Comparison of ENCODE assay signal across 10 cellular contexts in genomic region chr2:20067992-20068727, GRCh38. TPM values are rescaled to one million over a fixed set of nuclear protein-coding genes. Genes with fewer than 3 reads are reported as not detected.
DNase-seq lines count a peak whose midpoint lies in the region; FAIRE-seq and TF ChIP-seq lines count a peak whose summit lies in the region.
"Had no signal": no experiment of that assay in that cellular context is flagged by ENCODE, and none has a peak within 500 bp of the region (broad histone marks: within the 10 kb centered on the region; RNA-seq: fewer than 3 reads in every experiment).

No MANE protein-coding gene starts in this region.

- H3K36me3 ChIP-seq in keratinocyte (ENCODE audit: control insufficient read depth in 2 of 2, extremely low read depth in 1 of 2, insufficient read depth in 2 of 2, low read length in 2 of 2) (no peaks in the 10 kb centered on the region), vagina (no peaks in the 10 kb centered on the region)
- H3K36me3 ChIP-seq: neutrophil had no signal

- intact Hi-C loops in vagina (cut with DNase I) = no loop called here

- H3K9ac ChIP-seq in keratinocyte (ENCODE audit: control insufficient read depth, extremely low read depth, insufficient read depth, low read length) = peak overlapping the region; percentile 19

- H3K4me2 ChIP-seq in keratinocyte (ENCODE audit: control insufficient read depth, extremely low read depth, insufficient read depth, low read depth, low read length) = peak overlapping the region; percentile 71

- no peaks in the 10 kb centered on the region for H3K9me1 ChIP-seq in keratinocyte (ENCODE audit: control insufficient read depth, extremely low read depth, insufficient read depth, low read length)

- H3K27ac ChIP-seq in keratinocyte (ENCODE audit: control insufficient read depth, insufficient read depth, low read length) = peak overlapping the region; percentile 89
- H3K27ac ChIP-seq in vagina = peak overlapping the region; percentile 65
- H3K27ac ChIP-seq: neutrophil had no signal

- DNase-seq in HS-5 (ENCODE audit: low read depth) (peak; percentile 93), keratinocyte (ENCODE audit: low read depth, low spot score) (peak; percentile 81), vagina (ENCODE audit: extremely low spot score in 2 of 2) (peak; percentile 4 to 80), DMS114 treated with DMSO at 0.1 percent for 48 hours (lab: John Stamatoyannopoulos, UW; ENCODE audit: unreplicated experiment) (no peak), germinal center (ENCODE audit: low spot score) (no peak)
- DNase-seq in stimulated activated CD4-positive, alpha-beta T cell treated with anti-CD3 and anti-CD28 coated beads, Interleukin-4, amount 100 ng/mL, for 1 hour = no peak
- DNase-seq: activated T-cell treated with anti-CD3 and anti-CD28 coated beads, Interleukin-2, amount 50 U/mL, for 24 hours; NCI-H146 had no signal

- no peak for TF ChIP-seq POLR2A in vagina (IDR thresholded peaks at IDR 0.05)

- FAIRE-seq in keratinocyte (lab: Jason Lieb, UNC) = peak; percentile 55

- H3K4me3 ChIP-seq in keratinocyte (ENCODE audit: control insufficient read depth in 2 of 3, extremely low read depth in 1 of 3, insufficient read depth in 2 of 3, low read depth in 1 of 3, low read length in 3 of 3) = peak overlapping the region in 1 of 3 experiments; percentile 25
- H3K4me3 ChIP-seq in vagina = no peak overlapping the region

- H3K79me2 ChIP-seq in keratinocyte (ENCODE audit: control insufficient read depth, insufficient read depth, low read length) = no peaks in the 10 kb centered on the region

- dilution Hi-C loops in keratinocyte (cut with MboI; ENCODE audit: extremely low pct_ligation_motif_present, low sequenced_read_pairs) = no loop called here

- TF ChIP-seq CTCF in brain (conservative IDR thresholded peaks at IDR 0.05) (no peak), keratinocyte (optimal IDR thresholded peaks at IDR 0.05 in 1 of 3, IDR thresholded peaks at IDR 0.05 in 1 of 3, conservative IDR thresholded peaks at IDR 0.05 in 1 of 3; ENCODE audit: extremely low read depth in 1 of 3, insufficient read depth in 2 of 3, low read length in 3 of 3) (no peak), vagina (IDR thresholded peaks at IDR 0.05) (no peak)

- H2AFZ ChIP-seq in keratinocyte (ENCODE audit: control insufficient read depth, low read length) = no peak overlapping the region

- peak overlapping the region in 1 of 5 experiments; percentile 20 for H3K4me3 Mint-ChIP-seq in brain
- H3K4me3 Mint-ChIP-seq: activated T-cell treated with anti-CD3 and anti-CD28 coated beads, Interleukin-2, amount 50 U/mL, for 24 hours had no signal

- no peaks in the 10 kb centered on the region for H4K20me1 ChIP-seq in keratinocyte (ENCODE audit: control insufficient read depth, extremely low read depth, insufficient read depth, low read length)

- no peaks in the 10 kb centered on the region for H3K27me3 Mint-ChIP-seq in brain
- H3K27me3 Mint-ChIP-seq: activated T-cell treated with anti-CD3 and anti-CD28 coated beads, Interleukin-2, amount 50 U/mL, for 24 hours had no signal

- H3K36me3 Mint-ChIP-seq in brain = no peaks in the 10 kb centered on the region

- H3K9me3 ChIP-seq in keratinocyte (ENCODE audit: control insufficient read depth, low read depth, low read length) = no peaks in the 10 kb centered on the region
- H3K9me3 ChIP-seq in vagina = no peaks in the 10 kb centered on the region
- H3K9me3 ChIP-seq: neutrophil had no signal

- H3K27me3 ChIP-seq in keratinocyte (ENCODE audit: control insufficient read depth, extremely low read depth, insufficient read depth, low read length) (no peaks in the 10 kb centered on the region), vagina (no peaks in the 10 kb centered on the region)
- H3K27me3 ChIP-seq: neutrophil had no signal

- peaks cover 54% of the 10 kb centered on the region for H3K4me1 Mint-ChIP-seq in brain

- H3K4me1 ChIP-seq in keratinocyte (ENCODE audit: control insufficient read depth, extremely low read depth, insufficient read depth, low read length) (peaks cover 60% of the 10 kb centered on the region), vagina (peaks cover 71% of the 10 kb centered on the region)

- H3K9me3 Mint-ChIP-seq in brain = peaks cover 0 to 14% (median 7%) of the 10 kb centered on the region in 5 experiments

- H3K27ac Mint-ChIP-seq in brain = peak overlapping the region in 3 of 5 experiments; percentile 25 to 85 (median 76)
- H3K27ac Mint-ChIP-seq: activated T-cell treated with anti-CD3 and anti-CD28 coated beads, Interleukin-2, amount 50 U/mL, for 24 hours had no signal

RNA-seq across cellular contexts. Expression of gene LAPTM4A, which starts 16.7 kb away (rescaled TPM):
- polyA plus RNA-seq in brain (ENCODE audit: insufficient read depth, low read depth, low replicate concordance) (256 TPM), keratinocyte (254 to 509 TPM (median 460 TPM) in 3 replicates)
- 67.7 TPM for polyA plus RNA-seq in keratinocyte (2011; ENCODE audit: low read depth)
- 226 and 462 TPM in 2 replicates for polyA plus RNA-seq in keratinocyte (2011; cell fraction: cytosol; rRNA removed)
- polyA plus RNA-seq in keratinocyte (2011; cell fraction: nucleus; rRNA removed) = 737 and 886 TPM in 2 replicates
- 148 and 245 TPM in 2 replicates for polyA plus RNA-seq in keratinocyte (2012; ENCODE audit: low replicate concordance)
- 40.9 to 255 TPM (median 189 TPM) in 3 replicates for polyA minus RNA-seq in keratinocyte
- polyA minus RNA-seq in keratinocyte (2011; cell fraction: cytosol; rRNA and poly(A)+ RNA removed) = 91.5 TPM
- polyA minus RNA-seq in keratinocyte (2011; cell fraction: nucleus; rRNA and poly(A)+ RNA removed) = 165 and 291 TPM in 2 replicates
- total RNA-seq in vagina = 172 TPM

RNA-seq across cellular contexts. Expression of gene MATN3, which starts 55.7 kb away (rescaled TPM):
- polyA plus RNA-seq in brain (ENCODE audit: insufficient read depth, low read depth, low replicate concordance) (2.0 TPM), keratinocyte (0.81 to 2.4 TPM (median 1.4 TPM) in 3 replicates)
- polyA plus RNA-seq in keratinocyte (2011; ENCODE audit: low read depth) = not detected
- polyA plus RNA-seq in keratinocyte (2011; cell fraction: cytosol; rRNA removed) = 0.51 and 0.56 TPM in 2 replicates
- polyA plus RNA-seq in keratinocyte (2011; cell fraction: nucleus; rRNA removed) = 1.7 and 2.5 TPM in 2 replicates
- polyA plus RNA-seq in keratinocyte (2012; ENCODE audit: low replicate concordance) = 0.14 and 1.6 TPM in 2 replicates
- 0.26 to 0.93 TPM (median 0.56 TPM) in 3 replicates for polyA minus RNA-seq in keratinocyte
- polyA minus RNA-seq in keratinocyte (2011; cell fraction: cytosol; rRNA and poly(A)+ RNA removed) = not detected
- polyA minus RNA-seq in keratinocyte (2011; cell fraction: nucleus; rRNA and poly(A)+ RNA removed) = 0.42 and 0.78 TPM in 2 replicates
- total RNA-seq in vagina = 3.9 TPM

Comparison
In these comparisons a context has a peak if more than half of its experiments do, and no peak if none do; other contexts are left out.
1. DNase-seq: peak in HS-5 (single experiment), keratinocyte (single experiment) and vagina (2 of 2); none in DMS114 treated with DMSO at 0.1 percent for 48 hours (single experiment), germinal center (single experiment) and stimulated activated CD4-positive, alpha-beta T cell treated with anti-CD3 and anti-CD28 coated beads, Interleukin-4, amount 100 ng/mL, for 1 hour (single experiment).